9 cellular contexts compared by ENCODE assay signal in genomic region chr4:47031011-47031678, GRCh38. TPM values are rescaled to one million over a fixed set of nuclear protein-coding genes. Genes with fewer than 3 reads are reported as not detected.
DNase-seq lines count a peak whose midpoint lies in the region; ATAC-seq and TF ChIP-seq lines count a peak whose summit lies in the region.
"Had no signal": no experiment of that assay in that cellular context is flagged by ENCODE, and none has a peak within 500 bp of the region (broad histone marks: within the 10 kb centered on the region; RNA-seq: fewer than 3 reads in every experiment).

Gene GABRB1 (plus strand): TSS chr4:47031567.

- CTCF ChIA-PET in AG04449 (lab: Yijun Ruan, JAX): interaction anchor here (1.0 kb wide), 1 partner anchor 99 kb away, joined by 3 read pairs; no protein-coding TSS in a partner anchor

- intact Hi-C loops in mucosa of descending colon (cut with DNase I, micrococcal nuclease): no loop called here
- intact Hi-C loops in tibial artery (cut with DNase I; ENCODE audit: low total_unique reads): loop anchor here (10.0 kb wide), 1 partner anchor 186 kb away; no protein-coding TSS in a partner anchor

- H3K36me3 ChIP-seq in mucosa of descending colon (ENCODE audit: low read depth) (no peaks in the 10 kb centered on the region), tibial artery (no peaks in the 10 kb centered on the region)

- peak within 1 kb of the TSS; percentile 66 for H3K4me3 Mint-ChIP-seq in activated T-cell treated with anti-CD3 and anti-CD28 coated beads, Interleukin-2, amount 50 U/mL, for 24 hours

- peak within 1 kb of the TSS; percentile 67 for H3K4me3 ChIP-seq in AG04449 (ENCODE audit: low read depth, low read length)
- H3K4me3 ChIP-seq in mucosa of descending colon: no peak within 1 kb of the TSS
- H3K4me3 ChIP-seq in tibial artery: peak within 1 kb of the TSS; percentile 51 to 53

- ATAC-seq in mucosa of descending colon: peak; percentile 53
- no peak for ATAC-seq in HG03139 (IDR thresholded peaks at IDR 0.05; ENCODE audit: unreplicated experiment)

- peaks cover 3% of the 10 kb centered on the region for H3K4me1 ChIP-seq in mucosa of descending colon (ENCODE audit: low read depth)
- peaks cover 0 to 18% (median 11%) of the 10 kb centered on the region in 4 donors for H3K4me1 ChIP-seq in tibial artery

- H3K27ac ChIP-seq in tibial artery: peak within 1 kb of the TSS in 1 of 2 donors; percentile 38

- no peaks in the 10 kb centered on the region for H3K9me3 ChIP-seq in mucosa of descending colon
- no peaks in the 10 kb centered on the region for H3K9me3 ChIP-seq in tibial artery

- POLR2A ChIA-PET in AG04449 (lab: Yijun Ruan, JAX): no interaction called here

- H3K9me3 Mint-ChIP-seq in activated T-cell treated with anti-CD3 and anti-CD28 coated beads, Interleukin-2, amount 50 U/mL, for 24 hours: no peaks in the 10 kb centered on the region

- H3K36me3 Mint-ChIP-seq in activated T-cell treated with anti-CD3 and anti-CD28 coated beads, Interleukin-2, amount 50 U/mL, for 24 hours (ENCODE audit: low read depth): no peaks in the 10 kb centered on the region

- TF ChIP-seq CTCF in AG04449 (IDR thresholded peaks at IDR 0.05; ENCODE audit: insufficient read depth, low read length, missing control alignments) (no peak), mucosa of descending colon (IDR thresholded peaks at IDR 0.05) (no peak), tibial artery (IDR thresholded peaks at IDR 0.05) (no peak)

- peaks cover 0 to 8% of the 10 kb centered on the region in 2 donors for H3K27me3 ChIP-seq in tibial artery

- H3K27ac Mint-ChIP-seq in activated T-cell treated with anti-CD3 and anti-CD28 coated beads, Interleukin-2, amount 50 U/mL, for 24 hours: no peak within 1 kb of the TSS

- peaks cover 54% of the 10 kb centered on the region for H3K27me3 Mint-ChIP-seq in activated T-cell treated with anti-CD3 and anti-CD28 coated beads, Interleukin-2, amount 50 U/mL, for 24 hours

- H3K4me1 Mint-ChIP-seq in activated T-cell treated with anti-CD3 and anti-CD28 coated beads, Interleukin-2, amount 50 U/mL, for 24 hours (ENCODE audit: low read depth): peaks cover 19% of the 10 kb centered on the region

- no peak for DNase-seq in AG04449 (ENCODE audit: low read depth, low spot score)
- DNase-seq in HK-2 (ENCODE audit: unreplicated experiment): peak; percentile 21
- DNase-seq in activated T-cell treated with anti-CD3 and anti-CD28 coated beads, Interleukin-2, amount 50 U/mL, for 24 hours: peak; percentile 47
- peak; percentile 7 for DNase-seq in fibroblast of gingiva (ENCODE audit: low read depth)
- peak; percentile 51 to 72 (median 70) for DNase-seq in mucosa of descending colon
- peak; percentile 25 to 66 for DNase-seq in tibial artery
- DNase-seq in RKO (ENCODE audit: low spot score): no peak

RNA-seq across cellular contexts. Expression of gene GABRB1, which starts in this region (rescaled TPM):
- total RNA-seq in mucosa of descending colon: under 1 TPM; 0.55 to 0.84 (median 0.82) TPM
- total RNA-seq: mononuclear cell had no signal

Comparison
In these comparisons a context has a peak if more than half of its experiments do, and no peak if none do; other contexts are left out.
1. Peak in DNase-seq and ATAC-seq in mucosa of descending colon; RNA of the gene not detected or under 1 TPM.
2. DNase-seq: peak in HK-2 (single experiment), activated T-cell treated with anti-CD3 and anti-CD28 coated beads, Interleukin-2, amount 50 U/mL, for 24 hours (single experiment), fibroblast of gingiva (single experiment) and tibial artery (2 of 2); none in AG04449 (single experiment) and RKO (single experiment).